ENCODE assay signal across 35 cellular contexts in the genomic region with DNA sequence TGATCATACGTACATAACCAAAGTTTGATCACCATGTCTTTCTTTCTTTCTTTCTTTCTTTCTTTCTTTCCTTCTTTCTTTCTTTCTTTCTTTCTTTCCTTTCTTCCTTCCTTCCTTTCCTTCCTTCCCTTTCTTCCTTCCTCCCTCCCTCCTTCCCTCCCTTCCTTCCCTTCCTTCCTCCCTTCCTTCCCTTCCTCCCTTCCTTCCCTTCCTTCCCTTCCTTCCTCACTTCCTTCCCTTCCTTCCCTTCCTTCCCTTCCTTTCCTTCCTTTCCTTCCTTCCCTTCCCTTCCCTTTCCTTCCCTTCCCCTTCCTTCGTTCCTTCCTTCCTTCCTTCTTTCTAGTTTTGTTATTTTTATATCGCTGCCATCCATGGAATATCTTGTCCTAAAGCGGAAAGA.
"Had no signal": no experiment of that assay in that cellular context is flagged by ENCODE, and none has a peak within 500 bp of the region (broad histone marks: within the 10 kb centered on the region; RNA-seq: fewer than 3 reads in every experiment).

No MANE protein-coding gene starts in this region.

- H3K27me3 ChIP-seq: MG63 had no signal

- DNase-seq: Kasumi-1, MG63, MM.1S, MV-4-11, NCI-H1048, NCI-H1092, NCI-H1092 treated with DMSO at 0.1 percent for 48 hours, NCI-H1105, NCI-H1105 treated with DMSO at 0.1 percent for 48 hours, NCI-H1417, NCI-H1417 treated with DMSO at 0.1 percent for 48 hours, NCI-H1436, NCI-H1436 treated with DMSO at 0.1 percent for 48 hours, NCI-H146, NCI-H1694, NCI-H1694 treated with DMSO at 0.1 percent for 48 hours, NCI-H187, NCI-H187 treated with DMSO at 0.1 percent for 48 hours, NCI-H1930, NCI-H2029, NCI-H2029 treated with DMSO at 0.1 percent for 48 hours, NCI-H2081, NCI-H2081 treated with DMSO at 0.1 percent for 48 hours, NCI-H2107, NCI-H2171, NCI-H2171 treated with DMSO at 0.1 percent for 48 hours, NCI-H2227 treated with DMSO at 0.1 percent for 48 hours, NCI-H226, NCI-H345, NCI-H446, NCI-H446 treated with DMSO at 0.1 percent for 48 hours, NCI-H510A, NCI-H510A treated with DMSO at 0.1 percent for 48 hours, NCI-H524, NCI-H524 treated with DMSO at 0.1 percent for 48 hours had no signal

- H3K36me3 ChIP-seq: MG63 had no signal

- H3K4me3 ChIP-seq: MG63 had no signal

- H3K9me3 ChIP-seq: MG63 had no signal
